In genomic region chr3:141083831-141084624, GRCh38 we compare ENCODE assay signal across 19 cellular contexts. TPM values are rescaled to one million over a fixed set of nuclear protein-coding genes. Genes with fewer than 3 reads are reported as not detected.
DNase-seq lines count a peak whose midpoint lies in the region; ATAC-seq, FAIRE-seq and TF ChIP-seq lines count a peak whose summit lies in the region.
"Had no signal": no experiment of that assay in that cellular context is flagged by ENCODE, and none has a peak within 500 bp of the region (broad histone marks: within the 10 kb centered on the region; RNA-seq: fewer than 3 reads in every experiment).

No MANE protein-coding gene starts in this region.

- TF ChIP-seq EP300 in SK-N-SH (IDR thresholded peaks at IDR 0.05; ENCODE audit: borderline replicate concordance in 1 of 2, low read depth in 1 of 2, low read length in 1 of 2), result no peak; a peak in 1 of 4 replicates
- TF ChIP-seq EP300 in H1 (IDR thresholded peaks at IDR 0.05; ENCODE audit: borderline replicate concordance in 1 of 2, low read depth in 2 of 2, low read length in 2 of 2), result no peak

- POLR2A ChIA-PET in SK-N-SH (lab: Yijun Ruan, JAX) (no interaction called here), H1 (lab: Charles Lee; ENCODE audit: partially characterized antibody) (interaction anchor here (0.9 to 3.8 kb wide), 3 partner anchors 8 to 32 kb away, joined by 3 to 20 read pairs (median 3); no protein-coding TSS in a partner anchor)

- H3K18ac ChIP-seq in H1 (ENCODE audit: extremely low read depth, low read length), result peak overlapping the region; percentile 5; the same call in 1 of the 2 replicates

- H3K27ac ChIP-seq in SK-N-SH (ENCODE audit: low read depth in 2 of 2, low read length in 1 of 2) (no peak overlapping the region; a peak in 1 of 4 replicates), H1 (ENCODE audit: low read depth, low read length) (no peak overlapping the region), right lobe of liver (no peak overlapping the region)
- H3K27ac ChIP-seq: brain microvascular endothelial cell, pancreas had no signal

- TF ChIP-seq RAD21 in SK-N-SH (IDR thresholded peaks at IDR 0.05; ENCODE audit: low read length) (no peak), H1 (IDR thresholded peaks at IDR 0.05 in 1 of 2, conservative IDR thresholded peaks at IDR 0.05 in 1 of 2; ENCODE audit: low read depth in 2 of 2, low read length in 2 of 2) (no peak)

- H3K4ac ChIP-seq in H1 (replicated peaks; ENCODE audit: insufficient read length, low read depth, low read length), result no peak overlapping the region

- H3K9me3 Mint-ChIP-seq in nephron (no peaks in the 10 kb centered on the region), type B pancreatic cell (no peaks in the 10 kb centered on the region)
- H3K9me3 Mint-ChIP-seq: activated naive CD4-positive, alpha-beta T cell treated with anti-CD3 and anti-CD28 coated beads, Interleukin-2, amount 10 ng/mL, durations not matched to agents 7 days and 5 days; T-helper 1 cell treated with Interleukin-12 subunit alpha and Interleukin-12 subunit beta and Interleukin-4 antibody, amounts not matched to agents 30 μg/mL and 1 μg/mL, for 36 hours had no signal

- no peaks in the 10 kb centered on the region for H3K36me3 ChIP-seq in SK-N-SH (replicated peaks in 1 of 2; ENCODE audit: control insufficient read depth in 1 of 2, insufficient read depth in 2 of 2, low read length in 1 of 2)
- H3K36me3 ChIP-seq in H1 (ENCODE audit: control insufficient read depth in 2 of 4, insufficient read depth in 4 of 4, low read length in 3 of 4), result no peaks in the 10 kb centered on the region
- H3K36me3 ChIP-seq in right lobe of liver, result no peaks in the 10 kb centered on the region
- H3K36me3 ChIP-seq: brain microvascular endothelial cell, pancreas had no signal

- H3K4me3 ChIP-seq in SK-N-SH (ENCODE audit: low read depth in 2 of 2, low read length in 1 of 2) (no peak overlapping the region), H1 (ENCODE audit: extremely low read depth in 1 of 4, insufficient read depth in 2 of 4, low read depth in 3 of 4, low read length in 4 of 4) (no peak overlapping the region), right lobe of liver (no peak overlapping the region)
- H3K4me3 ChIP-seq: pancreas had no signal

- H3K14ac ChIP-seq in H1 (ENCODE audit: insufficient read length), result no peak overlapping the region

- no peaks in the 10 kb centered on the region for H3K27me3 Mint-ChIP-seq in nephron (ENCODE audit: low read depth)
- no peaks in the 10 kb centered on the region for H3K27me3 Mint-ChIP-seq in type B pancreatic cell
- H3K27me3 Mint-ChIP-seq: activated naive CD4-positive, alpha-beta T cell treated with anti-CD3 and anti-CD28 coated beads, Interleukin-2, amount 10 ng/mL, durations not matched to agents 7 days and 5 days had no signal

- H4K91ac ChIP-seq in H1 (replicated peaks; ENCODE audit: insufficient read length, low read length), result no peak overlapping the region

- peak overlapping the region; percentile 80; the same call in 1 of the 2 replicates for H2BK20ac ChIP-seq in H1 (ENCODE audit: low read length)

- H4K5ac ChIP-seq in H1 (ENCODE audit: insufficient read length, low read depth, low read length), result no peak overlapping the region

- H3K4me1 Mint-ChIP-seq in nephron, result peaks cover 94% of the 10 kb centered on the region
- H3K4me1 Mint-ChIP-seq in type B pancreatic cell (ENCODE audit: unreplicated experiment), result peaks cover 66% of the 10 kb centered on the region
- H3K4me1 Mint-ChIP-seq: activated naive CD4-positive, alpha-beta T cell treated with anti-CD3 and anti-CD28 coated beads, Interleukin-2, amount 10 ng/mL, durations not matched to agents 7 days and 5 days had no signal

- H2AFZ ChIP-seq in SK-N-SH (ENCODE audit: low read depth) (no peak overlapping the region), H1 (ENCODE audit: low read length) (no peak overlapping the region)

- no peaks in the 10 kb centered on the region for H3K9me2 ChIP-seq in SK-N-SH

- no peaks in the 10 kb centered on the region for H3F3A ChIP-seq in SK-N-SH (replicated peaks; ENCODE audit: insufficient read depth)

- no peak overlapping the region; the same call in 1 of the 2 replicates for H4K8ac ChIP-seq in H1 (ENCODE audit: extremely low read depth, insufficient read depth, low read length)

- WGBS in SK-N-SH (ENCODE audit: low lambda C conversion rate), result 35% methylated on average over 7 of the region's 13 CpGs
- WGBS in H1 (ENCODE audit: extremely low coverage in 1 of 2, insufficient coverage in 1 of 2, insufficient read length in 1 of 2, insufficient replicate concordance in 2 of 2, low coverage in 1 of 2, low lambda C conversion rate in 2 of 2, missing lambda C conversion rate in 1 of 2), 2 experiments, result 87% methylated on average over 13 of the region's 13 CpGs; no CpG with 5 or more reads in 1 of the 2 experiments
- 68% methylated on average over 12 of the region's 13 CpGs for WGBS in right lobe of liver (ENCODE audit: insufficient coverage, low coverage, low lambda C conversion rate, missing lambda C conversion rate)

- no peaks in the 10 kb centered on the region for H3K23me2 ChIP-seq in H1 (ENCODE audit: low read depth, low read length)

- H3K9me3 ChIP-seq in SK-N-SH (no peaks in the 10 kb centered on the region), H1 (ENCODE audit: insufficient read depth in 2 of 2, low read depth in 1 of 2, low read length in 1 of 2) (no peaks in the 10 kb centered on the region), right lobe of liver (no peaks in the 10 kb centered on the region)
- H3K9me3 ChIP-seq: pancreas had no signal

- H3K4me3 Mint-ChIP-seq in nephron (peak overlapping the region in 1 of 3 experiments; percentile 15), type B pancreatic cell (peak overlapping the region; percentile 46)
- H3K4me3 Mint-ChIP-seq: activated naive CD4-positive, alpha-beta T cell treated with anti-CD3 and anti-CD28 coated beads, Interleukin-2, amount 10 ng/mL, durations not matched to agents 7 days and 5 days; T-helper 1 cell treated with Interleukin-12 subunit alpha and Interleukin-12 subunit beta and Interleukin-4 antibody, amounts not matched to agents 30 μg/mL and 1 μg/mL, for 36 hours had no signal

- TF ChIP-seq POLR2A in H1 (IDR thresholded peaks at IDR 0.05; ENCODE audit: control extremely low read depth in 1 of 2, low read depth in 2 of 2, low read length in 2 of 2) (no peak), right lobe of liver (IDR thresholded peaks at IDR 0.05) (no peak)

- H2BK12ac ChIP-seq in H1 (ENCODE audit: low read depth, low read length), result no peak overlapping the region; the same call in 1 of the 2 replicates

- no peak overlapping the region for H3K56ac ChIP-seq in H1 (replicated peaks; ENCODE audit: insufficient read length, low read depth, low read length)

- intact Hi-C loops in right lobe of liver (cut with DNase I), result no loop called here

- H2BK15ac ChIP-seq in H1 (ENCODE audit: low read length), result no peak overlapping the region

- FAIRE-seq in H1 (lab: Jason Lieb, UNC) (no peak), frontal cortex (lab: Jason Lieb, UNC) (no peak)
- FAIRE-seq: A204.1, G401.6, pancreas had no signal

- no peak overlapping the region for H2AK5ac ChIP-seq in H1 (ENCODE audit: low read depth, low read length)

- DNase-seq in SK-N-SH (peak; percentile 51), H1 (ENCODE audit: low read depth in 1 of 2, low spot score in 2 of 2) (no peak), type B pancreatic cell (ENCODE audit: extremely low spot score, unreplicated experiment) (no peak), frontal cortex (ENCODE audit: low spot score in 2 of 2) (no peak), right lobe of liver (no peak)
- DNase-seq in stimulated activated CD4-positive, alpha-beta T cell treated with anti-CD3 and anti-CD28 coated beads, Interleukin-15, amount 100 ng/mL, for 24 hours, result no peak
- DNase-seq: activated CD4-positive, alpha-beta T cell treated with anti-CD3 and anti-CD28 coated beads for 1 hour; activated CD8-positive, alpha-beta memory T cell treated with anti-CD3 and anti-CD28 coated beads, Interleukin-2, amount 50 U/mL, for 48 hours; activated naive CD4-positive, alpha-beta T cell treated with anti-CD3 and anti-CD28 coated beads, Interleukin-2, amount 10 ng/mL, durations not matched to agents 7 days and 5 days; brain microvascular endothelial cell; effector CD8-positive, alpha-beta T cell; mesenchymal stem cell; stimulated activated CD4-positive, alpha-beta T cell treated with anti-CD3 and anti-CD28 coated beads, Interleukin-1b, Interleukin-23, amount 100 ng/mL, for 48 hours had no signal

- H3K79me1 ChIP-seq in H1 (ENCODE audit: low read depth, low read length), result peaks cover 11% of the 10 kb centered on the region; the same call in 1 of the 2 replicates

- no peak overlapping the region for H2BK5ac ChIP-seq in H1 (ENCODE audit: low read depth, low read length)

- peak overlapping the region; percentile 41 to 93 (median 87) for H3K27ac Mint-ChIP-seq in nephron
- peak overlapping the region; percentile 61 for H3K27ac Mint-ChIP-seq in type B pancreatic cell
- H3K27ac Mint-ChIP-seq: activated naive CD4-positive, alpha-beta T cell treated with anti-CD3 and anti-CD28 coated beads, Interleukin-2, amount 10 ng/mL, durations not matched to agents 7 days and 5 days; T-helper 1 cell treated with Interleukin-12 subunit alpha and Interleukin-12 subunit beta and Interleukin-4 antibody, amounts not matched to agents 30 μg/mL and 1 μg/mL, for 36 hours had no signal

- no peak overlapping the region for H3K23ac ChIP-seq in H1 (ENCODE audit: insufficient read length)

- H3K79me2 ChIP-seq in SK-N-SH (ENCODE audit: insufficient read depth) (no peaks in the 10 kb centered on the region), H1 (ENCODE audit: control insufficient read depth in 1 of 2, insufficient read depth in 2 of 2, low read length in 2 of 2) (peaks cover 0 to 11% of the 10 kb centered on the region in 2 experiments; a peak in 1 of 4 replicates)

- ATAC-seq in SK-N-SH treated with all-trans-retinoic acid at 6 μM for 48 hours (no peak), right lobe of liver (no peak)

- no peaks in the 10 kb centered on the region for H4K20me1 ChIP-seq in SK-N-SH (ENCODE audit: insufficient read depth)
- no peaks in the 10 kb centered on the region for H4K20me1 ChIP-seq in H1 (replicated peaks in 1 of 2; ENCODE audit: control insufficient read depth in 1 of 2, insufficient read depth in 2 of 2, low read length in 2 of 2)

- H3K36me3 Mint-ChIP-seq in nephron (ENCODE audit: low read depth) (no peaks in the 10 kb centered on the region), type B pancreatic cell (no peaks in the 10 kb centered on the region)
- H3K36me3 Mint-ChIP-seq: activated naive CD4-positive, alpha-beta T cell treated with anti-CD3 and anti-CD28 coated beads, Interleukin-2, amount 10 ng/mL, durations not matched to agents 7 days and 5 days had no signal

- TF ChIP-seq CTCF in SK-N-SH (IDR thresholded peaks at IDR 0.05) (no peak), H1 (IDR thresholded peaks at IDR 0.05; ENCODE audit: control extremely low read depth in 1 of 3, insufficient read depth in 1 of 3, low read depth in 1 of 3, low read length in 3 of 3) (no peak), nephron (IDR thresholded peaks at IDR 0.05; ENCODE audit: unreplicated experiment in 3 of 3) (no peak), type B pancreatic cell (conservative IDR thresholded peaks at IDR 0.05) (no peak), right lobe of liver (IDR thresholded peaks at IDR 0.05) (no peak)

- H3K27me3 ChIP-seq in SK-N-SH (ENCODE audit: insufficient read depth), result no peaks in the 10 kb centered on the region
- no peaks in the 10 kb centered on the region for H3K27me3 ChIP-seq in H1 (replicated peaks in 1 of 4; ENCODE audit: control insufficient read depth in 3 of 4, extremely low read depth in 1 of 4, insufficient read depth in 3 of 4, low read length in 3 of 4)
- H3K27me3 ChIP-seq in right lobe of liver, result no peaks in the 10 kb centered on the region
- H3K27me3 ChIP-seq: brain microvascular endothelial cell, pancreas had no signal

- peaks cover 0 to 47% of the 10 kb centered on the region in 2 experiments; a peak in 1 of 4 replicates for H3K4me1 ChIP-seq in SK-N-SH (ENCODE audit: control insufficient read depth in 1 of 2, insufficient read depth in 2 of 2, low read depth in 1 of 2, low read length in 1 of 2)
- H3K4me1 ChIP-seq in H1 (replicated peaks in 1 of 4; ENCODE audit: control insufficient read depth in 3 of 4, insufficient read depth in 4 of 4, low read length in 3 of 4), result peaks cover 19 to 45% (median 22%) of the 10 kb centered on the region in 4 experiments
- no peaks in the 10 kb centered on the region for H3K4me1 ChIP-seq in right lobe of liver

- H3K4me2 ChIP-seq in SK-N-SH (no peak overlapping the region), H1 (ENCODE audit: insufficient read depth in 1 of 2, low read depth in 2 of 2, low read length in 2 of 2) (no peak overlapping the region)

- H3K9ac ChIP-seq in SK-N-SH (no peak overlapping the region), H1 (replicated peaks in 1 of 4; ENCODE audit: extremely low read depth in 1 of 4, low read depth in 3 of 4, low read length in 3 of 4) (no peak overlapping the region)

- CTCF ChIA-PET in SK-N-SH (lab: Yijun Ruan, JAX) (interaction anchor here (0.9 to 3.4 kb wide), 3 partner anchors 10 to 85 kb away, joined by 3 to 14 read pairs (median 5); no protein-coding TSS in a partner anchor), H1 (lab: Charles Lee; ENCODE audit: partially characterized antibody) (interaction anchor here (0.5 to 29.1 kb wide), 10 partner anchors 10 to 1186 kb away, joined by 3 to 333 read pairs (median 5); partner anchors contain the start of gene SPSB4)

- no peak overlapping the region for H2BK120ac ChIP-seq in H1 (replicated peaks; ENCODE audit: low read depth, low read length)

RNA-seq across cellular contexts. Expression of gene SPSB4, which starts 32.9 kb away (rescaled TPM):
- polyA plus RNA-seq in SK-N-SH (2012; rRNA removed) (0.10 and 0.21 TPM in 2 replicates), H1 (2011; rRNA removed) (15.1 and 17.6 TPM in 2 replicates)
- polyA plus RNA-seq in SK-N-SH (2012; cell fraction: cytosol; rRNA removed), result 0.15 and 0.30 TPM in 2 replicates
- 0.04 and 0.07 TPM in 2 replicates for polyA plus RNA-seq in SK-N-SH (2012; cell fraction: nucleus; rRNA removed)
- 17.2 and 18.1 TPM in 2 replicates for total RNA-seq in H1 (2021; fragmentation: NEBNext Ultra II Directional; extraction: Animal tissue kit (Norgen Biotek cat#: 25700))
- 16.5 TPM for polyA plus RNA-seq in H1 (2011; cell fraction: cytosol; rRNA removed)
- 15.4 TPM for polyA plus RNA-seq in H1 (2011; cell fraction: nucleus; rRNA removed)
- polyA plus RNA-seq in H1 (2012, experiment 1 of 2), result 16.7 to 20.2 TPM (median 19.5 TPM) in 4 replicates
- 30.9 TPM for polyA plus RNA-seq in H1 (2012, experiment 2 of 2)
- polyA plus RNA-seq in H1 (2013, experiment 1 of 2), result 12.7 TPM
- polyA plus RNA-seq in H1 (2013, experiment 2 of 2), result 13.3 TPM
- polyA minus RNA-seq in H1 (2011; rRNA and poly(A)+ RNA removed), result 12.9 and 17.0 TPM in 2 replicates
- 8.6 TPM for polyA minus RNA-seq in H1 (2011; cell fraction: cytosol; rRNA and poly(A)+ RNA removed)
- polyA minus RNA-seq in H1 (2011; cell fraction: nucleus; rRNA and poly(A)+ RNA removed), result 18.7 TPM
- total RNA-seq in type B pancreatic cell (ENCODE audit: low replicate concordance) (4.7 and 23.8 TPM in 2 replicates), frontal cortex (4.1 TPM), right lobe of liver (1 to 10 TPM in 1 of 6 experiments, under 1 TPM in 2, not detected in 3; 0.62 to 1.0 (median 0.98) TPM)
